ENCODE assay signal across 8 cellular contexts in the genomic region with DNA sequence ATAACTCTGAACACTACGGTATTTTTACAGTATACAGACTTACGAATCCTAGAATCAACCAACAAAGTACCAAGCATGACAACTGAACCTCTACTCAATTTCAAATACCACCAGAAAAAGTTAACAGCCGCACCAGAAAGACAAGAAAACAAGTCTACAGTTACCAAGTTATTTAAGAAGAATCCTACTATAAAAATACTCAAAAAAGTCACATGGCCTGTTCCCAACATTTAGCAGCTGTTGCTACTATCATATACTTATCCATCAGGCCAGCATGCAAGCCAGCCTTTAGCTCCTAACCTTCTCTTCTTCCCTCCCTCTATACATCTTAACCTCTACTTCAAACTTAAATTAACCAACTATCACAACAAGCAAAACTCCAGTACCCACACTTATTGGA. TPM values are rescaled to one million over a fixed set of nuclear protein-coding genes. Genes with fewer than 3 reads are reported as not detected.
DNase-seq lines count a peak whose midpoint lies in the region; ATAC-seq and TF ChIP-seq lines count a peak whose summit lies in the region.

No MANE protein-coding gene starts in this region.

- H3K4ac ChIP-seq in IMR-90 (ENCODE audit: low read depth, low read length): no peak overlapping the region

- no peak overlapping the region for H2BK20ac ChIP-seq in IMR-90 (ENCODE audit: low read depth, low read length)

- H3K9ac ChIP-seq in IMR-90 (ENCODE audit: low read depth, low read length): peak overlapping the region; percentile 98; the same call in 1 of the 2 replicates

- no peak overlapping the region for H3K56ac ChIP-seq in IMR-90 (ENCODE audit: extremely low read depth, insufficient read depth, low read length)

- no peak overlapping the region for H4K5ac ChIP-seq in IMR-90 (ENCODE audit: low read depth, low read length)

- no peak overlapping the region for H2AFZ ChIP-seq in IMR-90 (replicated peaks; ENCODE audit: low read length, poor library complexity)

- no TSS peak for BruUV-seq in IMR-90 (replicated peaks; lab: Mats Ljungman, UMichigan)

- dilution Hi-C loops in IMR-90 (cut with HindIII; ENCODE audit: low sequenced_read_pairs, unreplicated experiment): no loop called here

- POLR2A ChIA-PET in IMR-90 (lab: Charles Lee; ENCODE audit: unreplicated experiment): interaction anchor here (0.9 to 1.5 kb wide), 2 partner anchors 36 to 38 kb away, joined by 4 to 5 read pairs; no protein-coding TSS in a partner anchor

- peak overlapping the region; percentile 23; the same call in 1 of the 2 replicates for H3K23ac ChIP-seq in IMR-90 (ENCODE audit: low read depth, low read length)

- TF ChIP-seq RAD21 in IMR-90 (IDR thresholded peaks at IDR 0.05; ENCODE audit: low read length): no peak

- no peak overlapping the region for H2BK120ac ChIP-seq in IMR-90 (ENCODE audit: low read depth, low read length)

- peaks cover 7% of the 10 kb centered on the region for H3K4me1 ChIP-seq in IMR-90 (ENCODE audit: control insufficient read depth, insufficient read depth, low read length)
- peaks cover 16 to 38% of the 10 kb centered on the region in 2 donors for H3K4me1 ChIP-seq in muscle layer of duodenum (ENCODE audit: control insufficient read depth in 1 of 2, insufficient read depth in 2 of 2, low read length in 2 of 2)

- H3K27ac ChIP-seq in IMR-90 (ENCODE audit: insufficient read depth, low read length) (no peak overlapping the region), muscle layer of duodenum (ENCODE audit: low read length) (no peak overlapping the region)

- TF ChIP-seq CTCF in AG10803 (conservative IDR thresholded peaks at IDR 0.05; ENCODE audit: low read length) (no peak), IMR-90 (conservative IDR thresholded peaks at IDR 0.05; ENCODE audit: low read depth, low read length) (no peak), cardiac fibroblast (IDR thresholded peaks at IDR 0.05; ENCODE audit: low read depth, low read length) (no peak)

- H3K14ac ChIP-seq in IMR-90 (replicated peaks; ENCODE audit: low read depth, low read length): no peak overlapping the region

- no peak for DNase-seq in AG10803 (ENCODE audit: low read depth)
- peak; percentile 24 for DNase-seq in IMR-90
- peak in 1 of 2 donors; percentile 12 for DNase-seq in cardiac fibroblast (ENCODE audit: low read depth in 2 of 2)
- DNase-seq in superior temporal gyrus (ENCODE audit: extremely low spot score): no peak
- no peak for DNase-seq in NAMALWA (ENCODE audit: low spot score)

- H3K79me1 ChIP-seq in IMR-90 (ENCODE audit: low read depth in 1 of 2, low read length in 2 of 2): peaks cover 6 to 24% of the 10 kb centered on the region in 2 experiments

- CTCF ChIA-PET in IMR-90 (lab: Yijun Ruan, JAX): no interaction called here

- H4K20me1 ChIP-seq in IMR-90 (ENCODE audit: insufficient read depth, low read length): peaks cover 65% of the 10 kb centered on the region

- H4K8ac ChIP-seq in IMR-90 (ENCODE audit: low read depth in 2 of 2, low read length in 2 of 2): no peak overlapping the region

- no peak overlapping the region for H2BK5ac ChIP-seq in IMR-90 (ENCODE audit: low read depth, low read length, poor library complexity, severe bottlenecking)

- in situ Hi-C loops in IMR-90 (cut with MboI; ENCODE audit: low sequenced_read_pairs): loop anchor here (5.0 kb wide), 1 partner anchor 36 kb away; no protein-coding TSS in a partner anchor

- 0% methylated on average over 1 of the region's 3 CpGs; no CpG with 5 or more reads in 1 of the 2 experiments for WGBS in IMR-90 (ENCODE audit: extremely low coverage in 2 of 2, insufficient read length in 1 of 2), 2 experiments

- H3K36me3 ChIP-seq in IMR-90 (ENCODE audit: control insufficient read depth, insufficient read depth, low read length): peaks cover 16% of the 10 kb centered on the region
- peaks cover 18 to 29% of the 10 kb centered on the region in 2 donors for H3K36me3 ChIP-seq in muscle layer of duodenum (ENCODE audit: control insufficient read depth in 1 of 2, insufficient read depth in 2 of 2, low read length in 2 of 2)

- H2BK15ac ChIP-seq in IMR-90 (ENCODE audit: low read depth, low read length): no peak overlapping the region

- no peak for TF ChIP-seq POLR2A in IMR-90 (IDR thresholded peaks at IDR 0.05; ENCODE audit: low read depth, low read length)

- no peak overlapping the region for H3K18ac ChIP-seq in IMR-90 (ENCODE audit: low read depth, low read length)

- no peak overlapping the region for H4K91ac ChIP-seq in IMR-90 (ENCODE audit: insufficient read depth, low read depth, low read length)

- H3K4me3 ChIP-seq in AG10803 (ENCODE audit: low read length) (peak overlapping the region; percentile 99), IMR-90 (ENCODE audit: insufficient read depth, low read depth, low read length) (peak overlapping the region; percentile 95), cardiac fibroblast (replicated peaks in 1 of 2; ENCODE audit: low read depth in 2 of 2, low read length in 2 of 2) (peak overlapping the region; percentile 99 to 100), muscle layer of duodenum (ENCODE audit: low read depth in 1 of 2, low read length in 2 of 2) (peak overlapping the region; percentile 76 to 99)

- H3K4me2 ChIP-seq in IMR-90 (ENCODE audit: low read depth, low read length): peak overlapping the region; percentile 90

- H2AK5ac ChIP-seq in IMR-90 (ENCODE audit: low read depth, low read length): no peak overlapping the region

- intact Hi-C loops in IMR-90 (cut with micrococcal nuclease): loop anchor here (5.0 kb wide), 1 partner anchor 189 kb away; the partner anchor contains the start of gene NT5E

- no peak overlapping the region for H2AK9ac ChIP-seq in IMR-90 (replicated peaks; ENCODE audit: low read depth, low read length, poor library complexity)

- peaks cover 4% of the 10 kb centered on the region; the same call in 1 of the 2 replicates for H3K9me1 ChIP-seq in IMR-90 (ENCODE audit: insufficient read depth, low read length)

- H3K27me3 ChIP-seq in IMR-90 (ENCODE audit: control insufficient read depth, insufficient read depth, low read length) (no peaks in the 10 kb centered on the region), muscle layer of duodenum (ENCODE audit: low read depth, low read length) (no peaks in the 10 kb centered on the region)

- ATAC-seq in IMR-90 (ENCODE audit: low read depth) (no peak), GM21390 (IDR thresholded peaks at IDR 0.05; ENCODE audit: unreplicated experiment) (no peak), GM18519 (IDR thresholded peaks at IDR 0.05; ENCODE audit: low FRiP score, unreplicated experiment) (no peak)

- H3K9me3 ChIP-seq in IMR-90 (ENCODE audit: control insufficient read depth, insufficient read depth, low read length) (no peaks in the 10 kb centered on the region), muscle layer of duodenum (ENCODE audit: control insufficient read depth in 1 of 2, low read length in 2 of 2) (no peaks in the 10 kb centered on the region)

TF ChIP-seq in IMR-90, 13 proteins besides CTCF, POLR2A, EP300 and RAD21:
- TF ChIP-seq BHLHE40 (IDR thresholded peaks at IDR 0.05; ENCODE audit: low read depth, low read length) (no peak), USF2 (IDR thresholded peaks at IDR 0.05; ENCODE audit: low read depth, low read length) (no peak), NFE2L2 (IDR thresholded peaks at IDR 0.05; ENCODE audit: low read depth, low read length) (no peak)

RNA-seq across cellular contexts. Expression of gene SYNCRIP, which starts 1.9 kb away (rescaled TPM):
- 59.3 and 120 TPM in 2 replicates for total RNA-seq in IMR-90 (2012; rRNA removed)
- 35.7 and 50.1 TPM in 2 replicates for polyA plus RNA-seq in IMR-90 (2012; rRNA removed)
- 5.8 and 7.5 TPM in 2 replicates for polyA plus RNA-seq in IMR-90 (2012; cell fraction: cytosol; rRNA removed)
- 4.5 and 21.9 TPM in 2 replicates for polyA plus RNA-seq in IMR-90 (2012; cell fraction: nucleus; rRNA removed; ENCODE audit: low replicate concordance)

RNA-seq across cellular contexts. Expression of gene SNX14, which starts 47.1 kb away (rescaled TPM):
- total RNA-seq in IMR-90 (2012; rRNA removed): 61.8 and 116 TPM in 2 replicates
- polyA plus RNA-seq in IMR-90 (2012; rRNA removed): 38.4 and 39.9 TPM in 2 replicates
- polyA plus RNA-seq in IMR-90 (2012; cell fraction: cytosol; rRNA removed): 13.0 and 24.5 TPM in 2 replicates
- 38.3 and 116 TPM in 2 replicates for polyA plus RNA-seq in IMR-90 (2012; cell fraction: nucleus; rRNA removed; ENCODE audit: low replicate concordance)
